In genomic region chr13:25630327-25630726, GRCh38 we compare ENCODE assay signal across 23 cellular contexts.
DNase-seq lines count a peak whose midpoint lies in the region; ATAC-seq lines count a peak whose summit lies in the region.
"Had no signal": no experiment of that assay in that cellular context is flagged by ENCODE, and none has a peak within 500 bp of the region (broad histone marks: within the 10 kb centered on the region; RNA-seq: fewer than 3 reads in every experiment).

No MANE protein-coding gene starts in this region.

- CTCF ChIA-PET in activated naive CD4-positive, alpha-beta T cell treated with anti-CD3 and anti-CD28 coated beads for 36 hours (lab: Charles Lee): interaction anchor here (0.6 kb wide), 1 partner anchor 22 kb away, joined by 4 read pairs; no protein-coding TSS in a partner anchor
- CTCF ChIA-PET in activated naive CD4-positive, alpha-beta T cell treated with anti-CD3 and anti-CD28 coated beads, Interleukin-2, amount 10 ng/mL, durations not matched to agents 7 days and 5 days (lab: Charles Lee): no interaction called here

- peak overlapping the region; percentile 3; the same call in 1 of the 2 replicates for H3K4me3 ChIP-seq in SJCRH30
- H3K4me3 ChIP-seq: A549, BLaER1, Peyer's patch had no signal

- H3K27me3 Mint-ChIP-seq in activated naive CD4-positive, alpha-beta T cell treated with anti-CD3 and anti-CD28 coated beads for 36 hours (ENCODE audit: low read depth): peaks cover 7% of the 10 kb centered on the region
- no peaks in the 10 kb centered on the region for H3K27me3 Mint-ChIP-seq in activated naive CD4-positive, alpha-beta T cell treated with anti-CD3 and anti-CD28 coated beads, Interleukin-2, amount 10 ng/mL, durations not matched to agents 7 days and 5 days

- no peaks in the 10 kb centered on the region for H3K9me3 ChIP-seq in SJCRH30 (replicated peaks)
- H3K9me3 ChIP-seq: A549, Peyer's patch had no signal

- H3K36me3 ChIP-seq in SJCRH30: no peaks in the 10 kb centered on the region
- H3K36me3 ChIP-seq: BLaER1, Peyer's patch had no signal

- DNase-seq in DMS79 treated with DMSO at 0.1 percent for 48 hours (lab: John Stamatoyannopoulos, UW): peak; percentile 85
- DNase-seq in NCI-H1694 (lab: John Stamatoyannopoulos, UW): peak; percentile 48
- DNase-seq in SJCRH30: peak; percentile 77 to 92
- DNase-seq in foreskin melanocyte: peak; percentile 85
- no peak for DNase-seq in activated naive CD4-positive, alpha-beta T cell treated with anti-CD3 and anti-CD28 coated beads for 36 hours
- no peak for DNase-seq in activated naive CD4-positive, alpha-beta T cell treated with anti-CD3 and anti-CD28 coated beads, Interleukin-2, amount 10 ng/mL, durations not matched to agents 7 days and 5 days
- DNase-seq: CD4-positive, alpha-beta memory T cell; DMS153; EL; KG1; NCI-H1417 treated with DMSO at 0.1 percent for 48 hours; NCI-H2029 treated with DMSO at 0.1 percent for 48 hours; NCI-H345; NCI-H524 treated with DMSO at 0.1 percent for 48 hours; NK-92 treated with Interleukin-12 subunit alpha and Interleukin-12 subunit beta, amount 100 ng/mL, for 24 hours; Peyer's patch; T-helper 1 cell had no signal

- no peaks in the 10 kb centered on the region for H3K4me1 Mint-ChIP-seq in activated naive CD4-positive, alpha-beta T cell treated with anti-CD3 and anti-CD28 coated beads for 36 hours (ENCODE audit: low read depth)
- no peaks in the 10 kb centered on the region for H3K4me1 Mint-ChIP-seq in activated naive CD4-positive, alpha-beta T cell treated with anti-CD3 and anti-CD28 coated beads, Interleukin-2, amount 10 ng/mL, durations not matched to agents 7 days and 5 days
- H3K4me1 Mint-ChIP-seq: CD4-positive, alpha-beta memory T cell had no signal

- peak overlapping the region; percentile 82 for H3K27ac ChIP-seq in SJCRH30
- H3K27ac ChIP-seq: A549, BLaER1, Peyer's patch had no signal

- intact Hi-C loops in activated naive CD4-positive, alpha-beta T cell treated with anti-CD3 and anti-CD28 coated beads for 36 hours (cut with micrococcal nuclease): no loop called here

- H3K4me3 Mint-ChIP-seq in activated naive CD4-positive, alpha-beta T cell treated with anti-CD3 and anti-CD28 coated beads for 36 hours: no peak overlapping the region
- no peak overlapping the region for H3K4me3 Mint-ChIP-seq in activated naive CD4-positive, alpha-beta T cell treated with anti-CD3 and anti-CD28 coated beads, Interleukin-2, amount 10 ng/mL, durations not matched to agents 7 days and 5 days
- H3K4me3 Mint-ChIP-seq: CD4-positive, alpha-beta memory T cell had no signal

- no peaks in the 10 kb centered on the region for H3K27me3 ChIP-seq in SJCRH30
- H3K27me3 ChIP-seq: BLaER1, Peyer's patch had no signal

- H3K4me1 ChIP-seq in SJCRH30: peaks cover 25% of the 10 kb centered on the region
- H3K4me1 ChIP-seq: A549, Peyer's patch had no signal

- H3K27ac Mint-ChIP-seq in activated naive CD4-positive, alpha-beta T cell treated with anti-CD3 and anti-CD28 coated beads for 36 hours: no peak overlapping the region
- H3K27ac Mint-ChIP-seq in activated naive CD4-positive, alpha-beta T cell treated with anti-CD3 and anti-CD28 coated beads, Interleukin-2, amount 10 ng/mL, durations not matched to agents 7 days and 5 days: no peak overlapping the region
- H3K27ac Mint-ChIP-seq: CD4-positive, alpha-beta memory T cell had no signal

- peaks cover 8% of the 10 kb centered on the region for H3K9me3 Mint-ChIP-seq in activated naive CD4-positive, alpha-beta T cell treated with anti-CD3 and anti-CD28 coated beads for 36 hours
- H3K9me3 Mint-ChIP-seq in activated naive CD4-positive, alpha-beta T cell treated with anti-CD3 and anti-CD28 coated beads, Interleukin-2, amount 10 ng/mL, durations not matched to agents 7 days and 5 days: no peaks in the 10 kb centered on the region

- no peaks in the 10 kb centered on the region for H3K36me3 Mint-ChIP-seq in activated naive CD4-positive, alpha-beta T cell treated with anti-CD3 and anti-CD28 coated beads for 36 hours (ENCODE audit: low read depth)
- H3K36me3 Mint-ChIP-seq in activated naive CD4-positive, alpha-beta T cell treated with anti-CD3 and anti-CD28 coated beads, Interleukin-2, amount 10 ng/mL, durations not matched to agents 7 days and 5 days: no peaks in the 10 kb centered on the region
- H3K36me3 Mint-ChIP-seq: CD4-positive, alpha-beta memory T cell had no signal

- ATAC-seq in HG03460 (IDR thresholded peaks at IDR 0.05; ENCODE audit: unreplicated experiment) (no peak), HG03342 (IDR thresholded peaks at IDR 0.05; ENCODE audit: unreplicated experiment) (no peak)
- ATAC-seq: A549, Right ventricle myocardium inferior, SK-N-SH treated with all-trans-retinoic acid at 6 μM for 48 hours had no signal

Comparison
In these comparisons a context has a peak if more than half of its experiments do, and no peak if none do; other contexts are left out.
1. DNase-seq: peak in DMS79 treated with DMSO at 0.1 percent for 48 hours (single experiment), NCI-H1694 (single experiment), SJCRH30 (2 of 2) and foreskin melanocyte (single experiment); none in activated naive CD4-positive, alpha-beta T cell treated with anti-CD3 and anti-CD28 coated beads for 36 hours (single experiment) and activated naive CD4-positive, alpha-beta T cell treated with anti-CD3 and anti-CD28 coated beads, Interleukin-2, amount 10 ng/mL, durations not matched to agents 7 days and 5 days (single experiment).